ENCODE assay signal across 24 cellular contexts in the genomic region with DNA sequence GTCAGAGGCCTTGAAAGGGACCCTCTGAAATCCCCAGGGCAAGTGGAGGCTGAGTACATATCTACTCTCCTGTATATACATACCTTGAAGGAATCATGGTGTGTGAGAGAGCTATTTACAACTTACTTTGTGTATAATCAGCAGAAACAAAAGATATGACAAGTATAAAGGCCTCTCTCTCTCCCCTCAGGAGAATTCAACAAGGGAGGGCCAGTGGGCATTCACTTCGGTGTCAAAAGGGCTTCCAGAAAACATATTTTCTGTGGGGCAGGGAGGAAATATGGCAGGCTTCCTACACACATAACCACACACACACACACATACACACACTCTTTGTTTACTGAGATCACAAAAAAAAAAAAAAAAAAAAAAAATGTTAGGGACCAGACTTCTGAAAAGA.
A peak's percentile ranks its signal among the peaks of the same experiment; 100 is the strongest.
DNase-seq lines count a peak whose midpoint lies in the region; ATAC-seq and TF ChIP-seq lines count a peak whose summit lies in the region.
"Had no signal": no experiment of that assay in that cellular context is flagged by ENCODE, and none has a peak within 500 bp of the region (broad histone marks: within the 10 kb centered on the region; RNA-seq: fewer than 3 reads in every experiment).

No MANE protein-coding gene starts in this region.

- TF ChIP-seq CTCF in chondrocyte (IDR thresholded peaks at IDR 0.05) (no peak), heart right ventricle (IDR thresholded peaks at IDR 0.05) (no peak)

- peaks cover 0 to 23% (median 5%) of the 10 kb centered on the region in 9 donors for H3K4me1 ChIP-seq in heart right ventricle

- DNase-seq in NCI-H2227 (lab: John Stamatoyannopoulos, UW; ENCODE audit: unreplicated experiment) (peak; percentile 15), NCI-H2227 treated with DMSO at 0.1 percent for 48 hours (lab: John Stamatoyannopoulos, UW) (no peak), chondrocyte (ENCODE audit: low spot score) (no peak), lung microvascular endothelial cell (ENCODE audit: low read depth in 2 of 2) (peak; percentile 55 to 67), heart right ventricle (no peak), germinal center (ENCODE audit: low spot score) (no peak)
- DNase-seq in effector memory CD8-positive, alpha-beta T cell: no peak
- DNase-seq: activated CD4-positive, alpha-beta T cell treated with anti-CD3 and anti-CD28 coated beads for 48 hours; activated gamma-delta T cell treated with Interleukin-2 at 50 U/mL for 16 hours; activated naive CD8-positive, alpha-beta T cell treated with anti-CD3 and anti-CD28 coated beads, Interleukin-2, amount 50 U/mL, for 24 hours; activated T-cell treated with anti-CD3 and anti-CD28 coated beads, Interleukin-2, amount 50 U/mL, for 24 hours; C1 segment of cervical spinal cord; Calu3; effector memory CD4-positive, alpha-beta T cell; NCI-H2029 had no signal

- ATAC-seq in heart right ventricle: no peak
- ATAC-seq in effector memory CD8-positive, alpha-beta T cell (replicated peaks): no peak
- ATAC-seq in HG02970 (IDR thresholded peaks at IDR 0.05; ENCODE audit: low FRiP score, unreplicated experiment): no peak
- ATAC-seq: activated naive CD8-positive, alpha-beta T cell treated with anti-CD3 and anti-CD28 coated beads, Interleukin-2, amount 50 U/mL, for 24 hours; body of pancreas; esophagus mucosa had no signal

- no peaks in the 10 kb centered on the region for H3K9me3 ChIP-seq in heart right ventricle
- H3K9me3 ChIP-seq: body of pancreas, neutrophil had no signal

- no peaks in the 10 kb centered on the region for H3K27me3 Mint-ChIP-seq in chondrocyte (ENCODE audit: low read depth)
- H3K27me3 Mint-ChIP-seq in effector memory CD8-positive, alpha-beta T cell: no peaks in the 10 kb centered on the region
- H3K27me3 Mint-ChIP-seq: activated T-cell treated with anti-CD3 and anti-CD28 coated beads, Interleukin-2, amount 50 U/mL, for 24 hours; IgD-negative memory B cell; type B pancreatic cell had no signal

- WGBS in heart right ventricle, 2 donors: 53 to 58% methylated on average over 1 of the region's 1 CpG

- H3K9me3 Mint-ChIP-seq in chondrocyte (ENCODE audit: low read depth): no peaks in the 10 kb centered on the region
- H3K9me3 Mint-ChIP-seq in effector memory CD8-positive, alpha-beta T cell: peaks cover 0 to 8% of the 10 kb centered on the region in 2 donors
- H3K9me3 Mint-ChIP-seq: activated naive CD8-positive, alpha-beta T cell treated with anti-CD3 and anti-CD28 coated beads, Interleukin-2, amount 50 U/mL, for 24 hours; T-helper 1 cell treated with Interleukin-12 subunit alpha and Interleukin-12 subunit beta and Interleukin-4 antibody, amounts not matched to agents 30 μg/mL and 1 μg/mL, for 36 hours; type B pancreatic cell had no signal

- H3K4me1 Mint-ChIP-seq in chondrocyte (ENCODE audit: low read depth): peaks cover 34% of the 10 kb centered on the region
- H3K4me1 Mint-ChIP-seq in effector memory CD8-positive, alpha-beta T cell (ENCODE audit: low read depth in 2 of 2): no peaks in the 10 kb centered on the region
- H3K4me1 Mint-ChIP-seq: activated naive CD8-positive, alpha-beta T cell treated with anti-CD3 and anti-CD28 coated beads, Interleukin-2, amount 50 U/mL, for 24 hours; IgD-negative memory B cell had no signal

- no peak overlapping the region for H3K4me3 ChIP-seq in heart right ventricle
- H3K4me3 ChIP-seq: body of pancreas, lung, skin epidermis had no signal

- peak overlapping the region; percentile 83 for H3K27ac Mint-ChIP-seq in chondrocyte (ENCODE audit: unreplicated experiment)
- no peak overlapping the region for H3K27ac Mint-ChIP-seq in effector memory CD8-positive, alpha-beta T cell
- H3K27ac Mint-ChIP-seq: activated naive CD8-positive, alpha-beta T cell treated with anti-CD3 and anti-CD28 coated beads, Interleukin-2, amount 50 U/mL, for 24 hours; activated T-cell treated with anti-CD3 and anti-CD28 coated beads, Interleukin-2, amount 50 U/mL, for 24 hours; IgD-negative memory B cell; T-helper 1 cell treated with Interleukin-12 subunit alpha and Interleukin-12 subunit beta and Interleukin-4 antibody, amounts not matched to agents 30 μg/mL and 1 μg/mL, for 36 hours; type B pancreatic cell had no signal

- H3K4me3 Mint-ChIP-seq in chondrocyte (ENCODE audit: unreplicated experiment): no peak overlapping the region
- H3K4me3 Mint-ChIP-seq in effector memory CD8-positive, alpha-beta T cell: no peak overlapping the region
- H3K4me3 Mint-ChIP-seq: activated naive CD8-positive, alpha-beta T cell treated with anti-CD3 and anti-CD28 coated beads, Interleukin-2, amount 50 U/mL, for 24 hours; activated T-cell treated with anti-CD3 and anti-CD28 coated beads, Interleukin-2, amount 50 U/mL, for 24 hours; IgD-negative memory B cell; T-helper 1 cell treated with Interleukin-12 subunit alpha and Interleukin-12 subunit beta and Interleukin-4 antibody, amounts not matched to agents 30 μg/mL and 1 μg/mL, for 36 hours; type B pancreatic cell had no signal

- no peaks in the 10 kb centered on the region for H3K36me3 ChIP-seq in heart right ventricle
- H3K36me3 ChIP-seq: neutrophil had no signal

- H3K36me3 Mint-ChIP-seq in chondrocyte (ENCODE audit: low read depth): no peaks in the 10 kb centered on the region
- H3K36me3 Mint-ChIP-seq in effector memory CD8-positive, alpha-beta T cell (ENCODE audit: insufficient read depth): no peaks in the 10 kb centered on the region
- H3K36me3 Mint-ChIP-seq: IgD-negative memory B cell had no signal

- intact Hi-C loops in heart right ventricle (cut with DNase I): loop anchor here in 1 of 10 donors (10.0 kb wide), 1 partner anchor 56 kb away; no protein-coding TSS in a partner anchor

- H3K27ac ChIP-seq in heart right ventricle: no peak overlapping the region
- H3K27ac ChIP-seq: body of pancreas, neutrophil had no signal

- peaks cover 0 to 5% (median 0%) of the 10 kb centered on the region in 7 donors for H3K27me3 ChIP-seq in heart right ventricle
- H3K27me3 ChIP-seq: body of pancreas, neutrophil had no signal

Comparison
In these comparisons a context has a peak if more than half of its experiments do, and no peak if none do; other contexts are left out.
1. DNase-seq: peak in NCI-H2227 (single experiment) and lung microvascular endothelial cell (2 of 2); none in NCI-H2227 treated with DMSO at 0.1 percent for 48 hours (single experiment), chondrocyte (single experiment), heart right ventricle (0 of 2), effector memory CD8-positive, alpha-beta T cell (0 of 3) and germinal center (single experiment).